Comparison of ENCODE assay signal across 2 cellular contexts in genomic region chr17:30917050-30917449, GRCh38.
TF ChIP-seq lines count a peak whose summit lies in the region.

No MANE protein-coding gene starts in this region.

TF ChIP-seq in HepG2, 621 proteins besides CTCF, POLR2A, EP300 and RAD21:
- TF ChIP-seq ZNF687 (CRISPR knock-in tag; IDR thresholded peaks at IDR 0.05) (no peak), ATF1 (CRISPR knock-in tag; IDR thresholded peaks at IDR 0.05) (no peak), CAMTA2 (CRISPR knock-in tag; IDR thresholded peaks at IDR 0.05; ENCODE audit: borderline replicate concordance) (no peak), ZNF136 (CRISPR knock-in tag; IDR thresholded peaks at IDR 0.05; ENCODE audit: low read depth) (no peak), ZNF766 (CRISPR knock-in tag; IDR thresholded peaks at IDR 0.05; ENCODE audit: borderline replicate concordance) (no peak), ZMYM3 (CRISPR knock-in tag; IDR thresholded peaks at IDR 0.05) (0 out of 2 replicates have a peak, but pooled peaks have one; percentile 41), ZNF121 (CRISPR knock-in tag; IDR thresholded peaks at IDR 0.05) (no peak), AFF4 (CRISPR knock-in tag; IDR thresholded peaks at IDR 0.05) (no peak), TP53 (CRISPR knock-in tag; conservative IDR thresholded peaks at IDR 0.05) (no peak), KDM1A (CRISPR knock-in tag; IDR thresholded peaks at IDR 0.05) (0 out of 2 replicates have a peak, but pooled peaks have one; percentile 19), BATF2 (CRISPR knock-in tag; IDR thresholded peaks at IDR 0.05) (no peak), REXO4 (CRISPR knock-in tag; IDR thresholded peaks at IDR 0.05; ENCODE audit: borderline replicate concordance) (no peak), ZNF629 (CRISPR knock-in tag; conservative IDR thresholded peaks at IDR 0.05) (peak; percentile 89)

TF ChIP-seq in K562, 482 proteins besides CTCF, POLR2A, EP300 and RAD21:
- TF ChIP-seq BCOR (IDR thresholded peaks at IDR 0.05), result peak; percentile 55; the same call in 1 of the 2 replicates
- peak; percentile 88 for TF ChIP-seq RBM25 (IDR thresholded peaks at IDR 0.05; ENCODE audit: low read depth, low read length, severe bottlenecking)
- TF ChIP-seq E2F8 (IDR thresholded peaks at IDR 0.05; ENCODE audit: low read depth, partially characterized antibody), result no peak
- no peak for TF ChIP-seq ZNF184 (CRISPR knock-in tag; IDR thresholded peaks at IDR 0.05)
- peak; percentile 34 to 42; a peak in 1 of 4 replicates for TF ChIP-seq KDM1A (IDR thresholded peaks at IDR 0.05)
- TF ChIP-seq RBM39 (optimal IDR thresholded peaks at IDR 0.05; ENCODE audit: low read depth, low read length), result no peak
- peak; percentile 34; the same call in 1 of the 2 replicates for TF ChIP-seq ADNP (tag; IDR thresholded peaks at IDR 0.05)
